8 cellular contexts compared by ENCODE assay signal in genomic region chr15:22979699-22980188, GRCh38. TPM values are rescaled to one million over a fixed set of nuclear protein-coding genes. Genes with fewer than 3 reads are reported as not detected.
DNase-seq lines count a peak whose midpoint lies in the region; ATAC-seq and TF ChIP-seq lines count a peak whose summit lies in the region.

No MANE protein-coding gene starts in this region.

- H3K27me3 ChIP-seq in fibroblast of lung (ENCODE audit: control insufficient read depth, insufficient read depth, low read length): no peaks in the 10 kb centered on the region

- H3K9me3 Mint-ChIP-seq in activated CD4-positive, alpha-beta memory T cell treated with anti-CD3 and anti-CD28 coated beads, Interleukin-2, amount 10 ng/mL, durations not matched to agents 7 days and 5 days: no peaks in the 10 kb centered on the region
- no peaks in the 10 kb centered on the region for H3K9me3 Mint-ChIP-seq in nephron progenitor cell

- H3K36me3 Mint-ChIP-seq in activated CD4-positive, alpha-beta memory T cell treated with anti-CD3 and anti-CD28 coated beads, Interleukin-2, amount 10 ng/mL, durations not matched to agents 7 days and 5 days (ENCODE audit: low read depth): peaks cover 3% of the 10 kb centered on the region
- no peaks in the 10 kb centered on the region for H3K36me3 Mint-ChIP-seq in nephron progenitor cell (ENCODE audit: low read depth)

- no peaks in the 10 kb centered on the region for H3K9me2 ChIP-seq in OCI-LY7 (ENCODE audit: insufficient read depth, low read length)

- H3K4me3 ChIP-seq in fibroblast of lung (replicated peaks in 1 of 4; ENCODE audit: control extremely low read depth in 1 of 4, insufficient read depth in 1 of 4, low read depth in 3 of 4, low read length in 4 of 4): peak overlapping the region; percentile 77 to 99 (median 98)
- H3K4me3 ChIP-seq in OCI-LY7 (ENCODE audit: low read depth, low read length, poor library complexity, severe bottlenecking): no peak overlapping the region

- no peaks in the 10 kb centered on the region for H3K36me3 ChIP-seq in fibroblast of lung (ENCODE audit: control insufficient read depth, insufficient read depth, low read length)
- no peaks in the 10 kb centered on the region for H3K36me3 ChIP-seq in OCI-LY7 (ENCODE audit: insufficient read depth, low read length)

- DNase-seq in activated T-cell treated with anti-CD3 and anti-CD28 coated beads for 48 hours (ENCODE audit: low read depth): peak; percentile 3
- DNase-seq in activated T-cell treated with anti-CD3 and anti-CD28 coated beads for 4 hours: no peak
- peak; percentile 20 for DNase-seq in activated CD4-positive, alpha-beta memory T cell treated with anti-CD3 and anti-CD28 coated beads, Interleukin-2, amount 10 ng/mL, durations not matched to agents 7 days and 5 days
- peak in 1 of 2 donors; percentile 36 for DNase-seq in fibroblast of lung (ENCODE audit: low read depth in 2 of 2)
- peak; percentile 59 for DNase-seq in nephron progenitor cell
- no peak for DNase-seq in OCI-LY7 (ENCODE audit: low spot score)
- DNase-seq in SK-N-DZ (ENCODE audit: low spot score): no peak

- BruUV-seq in OCI-LY7 (replicated peaks; lab: Mats Ljungman, UMichigan): no TSS peak

- H3K27ac ChIP-seq in fibroblast of lung (ENCODE audit: insufficient read depth, low read length) (peak overlapping the region; percentile 87), OCI-LY7 (ENCODE audit: low read depth, low read length, poor library complexity, severe bottlenecking) (no peak overlapping the region)

- peaks cover 14% of the 10 kb centered on the region for H3K27me3 Mint-ChIP-seq in activated CD4-positive, alpha-beta memory T cell treated with anti-CD3 and anti-CD28 coated beads, Interleukin-2, amount 10 ng/mL, durations not matched to agents 7 days and 5 days
- H3K27me3 Mint-ChIP-seq in nephron progenitor cell (ENCODE audit: low read depth, poor library complexity): peaks cover 23% of the 10 kb centered on the region

- TF ChIP-seq CTCF in fibroblast of lung (conservative IDR thresholded peaks at IDR 0.05 in 1 of 2, IDR thresholded peaks at IDR 0.05 in 1 of 2; ENCODE audit: low read depth in 1 of 2, low read length in 2 of 2) (no peak), nephron progenitor cell (IDR thresholded peaks at IDR 0.05) (no peak), OCI-LY7 (conservative IDR thresholded peaks at IDR 0.05; ENCODE audit: low read length) (no peak)

- H2AFZ ChIP-seq in fibroblast of lung (ENCODE audit: low read length): peak overlapping the region; percentile 66
- no peak overlapping the region for H2AFZ ChIP-seq in OCI-LY7 (ENCODE audit: low read length)

- H3K4me2 ChIP-seq in fibroblast of lung (ENCODE audit: extremely low read depth, insufficient read depth, low read length) (peak overlapping the region; percentile 99), OCI-LY7 (ENCODE audit: low read length) (no peak overlapping the region)

- H3K4me1 ChIP-seq in fibroblast of lung (ENCODE audit: control insufficient read depth, extremely low read depth, insufficient read depth, low read length) (no peaks in the 10 kb centered on the region), OCI-LY7 (ENCODE audit: insufficient read depth, low read length, poor library complexity, severe bottlenecking) (no peaks in the 10 kb centered on the region)

- H3K9ac ChIP-seq in fibroblast of lung (ENCODE audit: insufficient read depth, low read length): peak overlapping the region; percentile 73

- peak overlapping the region; percentile 16 for H3K27ac Mint-ChIP-seq in activated CD4-positive, alpha-beta memory T cell treated with anti-CD3 and anti-CD28 coated beads, Interleukin-2, amount 10 ng/mL, durations not matched to agents 7 days and 5 days
- no peak overlapping the region for H3K27ac Mint-ChIP-seq in nephron progenitor cell

- POLR2A ChIA-PET in activated CD4-positive, alpha-beta memory T cell treated with anti-CD3 and anti-CD28 coated beads, Interleukin-2, amount 10 ng/mL, durations not matched to agents 7 days and 5 days (lab: Charles Lee): interaction anchor here (0.6 to 2.0 kb wide), 3 partner anchors 60 to 141 kb away, joined by 3 to 8 read pairs (median 4); partner anchors contain the start of genes NIPA2 and TUBGCP5
- POLR2A ChIA-PET in OCI-LY7 (lab: Charles Lee): no interaction called here

- H3K4me3 Mint-ChIP-seq in activated CD4-positive, alpha-beta memory T cell treated with anti-CD3 and anti-CD28 coated beads, Interleukin-2, amount 10 ng/mL, durations not matched to agents 7 days and 5 days: peak overlapping the region; percentile 84
- H3K4me3 Mint-ChIP-seq in nephron progenitor cell: peak overlapping the region; percentile 93

- intact Hi-C loops in OCI-LY7 (cut with micrococcal nuclease; ENCODE audit: unreplicated experiment): no loop called here

- H3K4me1 Mint-ChIP-seq in activated CD4-positive, alpha-beta memory T cell treated with anti-CD3 and anti-CD28 coated beads, Interleukin-2, amount 10 ng/mL, durations not matched to agents 7 days and 5 days: peaks cover 16% of the 10 kb centered on the region
- H3K4me1 Mint-ChIP-seq in nephron progenitor cell: peaks cover 19% of the 10 kb centered on the region

- H3K79me2 ChIP-seq in fibroblast of lung (ENCODE audit: control insufficient read depth, insufficient read depth, low read length) (peaks cover 46% of the 10 kb centered on the region), OCI-LY7 (ENCODE audit: insufficient read depth, low read depth, low read length) (no peaks in the 10 kb centered on the region)

- ATAC-seq in HG03442 (IDR thresholded peaks at IDR 0.05; ENCODE audit: unreplicated experiment): peak; percentile 18

- H3K9me3 ChIP-seq in fibroblast of lung (ENCODE audit: control insufficient read depth, insufficient read depth, low read depth, low read length): no peaks in the 10 kb centered on the region
- H3K9me3 ChIP-seq in OCI-LY7 (ENCODE audit: low read length): no peaks in the 10 kb centered on the region

- CTCF ChIA-PET in activated CD4-positive, alpha-beta memory T cell treated with anti-CD3 and anti-CD28 coated beads, Interleukin-2, amount 10 ng/mL, durations not matched to agents 7 days and 5 days (lab: Charles Lee): no interaction called here
- CTCF ChIA-PET in OCI-LY7 (lab: Charles Lee; ENCODE audit: unreplicated experiment): no interaction called here

- H4K20me1 ChIP-seq in fibroblast of lung (ENCODE audit: control insufficient read depth, extremely low read depth, insufficient read depth, low read length) (no peaks in the 10 kb centered on the region), OCI-LY7 (ENCODE audit: insufficient read depth, low read length) (no peaks in the 10 kb centered on the region)

RNA-seq across cellular contexts. Expression of gene CYFIP1, which starts 0.4 kb away (rescaled TPM):
- total RNA-seq in activated CD4-positive, alpha-beta memory T cell treated with anti-CD3 and anti-CD28 coated beads, Interleukin-2, amount 10 ng/mL, durations not matched to agents 7 days and 5 days: 10 to 100 TPM; 23.1 to 24.9 TPM
- total RNA-seq in fibroblast of lung (63.9 and 102 TPM in 2 replicates), OCI-LY7 (2022) (0.87 and 1.3 TPM in 2 replicates)
- 59.4 and 83.2 TPM in 2 replicates for polyA plus RNA-seq in fibroblast of lung
- polyA plus RNA-seq in fibroblast of lung (2012): 83.8 and 109 TPM in 2 replicates
- polyA minus RNA-seq in fibroblast of lung (ENCODE audit: low replicate concordance): 383 and 476 TPM in 2 replicates
- 0.98 and 3.6 TPM in 2 replicates for total RNA-seq in OCI-LY7 (2014; rRNA removed; shearing (Covaris generic))
- polyA plus RNA-seq in SK-N-DZ (2014; cell fraction: cytosol; rRNA removed): 70.3 and 81.9 TPM in 2 replicates
- polyA plus RNA-seq in SK-N-DZ (2014; cell fraction: nucleus; rRNA removed): 67.9 and 92.8 TPM in 2 replicates

RNA-seq across cellular contexts. Expression of gene TUBGCP5, which starts 59.6 kb away (rescaled TPM):
- 10 to 100 TPM; 13.2 TPM for total RNA-seq in activated CD4-positive, alpha-beta memory T cell treated with anti-CD3 and anti-CD28 coated beads, Interleukin-2, amount 10 ng/mL, durations not matched to agents 7 days and 5 days
- 17.0 and 19.5 TPM in 2 replicates for total RNA-seq in fibroblast of lung
- polyA plus RNA-seq in fibroblast of lung: 21.0 and 22.0 TPM in 2 replicates
- 11.1 TPM in 2 replicates for polyA plus RNA-seq in fibroblast of lung (2012)
- polyA minus RNA-seq in fibroblast of lung (ENCODE audit: low replicate concordance): 3.1 and 3.6 TPM in 2 replicates
- total RNA-seq in OCI-LY7 (2014; rRNA removed; shearing (Covaris generic)): 30.9 and 56.9 TPM in 2 replicates
- 36.3 and 40.8 TPM in 2 replicates for total RNA-seq in OCI-LY7 (2022)
- 26.8 and 34.1 TPM in 2 replicates for polyA plus RNA-seq in SK-N-DZ (2014; cell fraction: cytosol; rRNA removed)
- 37.2 and 38.8 TPM in 2 replicates for polyA plus RNA-seq in SK-N-DZ (2014; cell fraction: nucleus; rRNA removed)

Comparison
In these comparisons a context has a peak if more than half of its experiments do, and no peak if none do; other contexts are left out.
1. DNase-seq: peak in activated T-cell treated with anti-CD3 and anti-CD28 coated beads for 48 hours (single experiment), activated CD4-positive, alpha-beta memory T cell treated with anti-CD3 and anti-CD28 coated beads, Interleukin-2, amount 10 ng/mL, durations not matched to agents 7 days and 5 days (single experiment) and nephron progenitor cell (single experiment); none in activated T-cell treated with anti-CD3 and anti-CD28 coated beads for 4 hours (single experiment), OCI-LY7 (single experiment) and SK-N-DZ (single experiment).
2. RNA of gene CYFIP1, which starts 0.4 kb away (total RNA-seq): 63.9 to 102 TPM in fibroblast of lung and 23.1 to 24.9 TPM in activated CD4-positive, alpha-beta memory T cell treated with anti-CD3 and anti-CD28 coated beads, Interleukin-2, amount 10 ng/mL, durations not matched to agents 7 days and 5 days; 0.87 to 3.6 TPM in OCI-LY7; every median in the first group is over 4 times any median in the second.